Comparison of ENCODE assay signal across 9 cellular contexts in the genomic region with DNA sequence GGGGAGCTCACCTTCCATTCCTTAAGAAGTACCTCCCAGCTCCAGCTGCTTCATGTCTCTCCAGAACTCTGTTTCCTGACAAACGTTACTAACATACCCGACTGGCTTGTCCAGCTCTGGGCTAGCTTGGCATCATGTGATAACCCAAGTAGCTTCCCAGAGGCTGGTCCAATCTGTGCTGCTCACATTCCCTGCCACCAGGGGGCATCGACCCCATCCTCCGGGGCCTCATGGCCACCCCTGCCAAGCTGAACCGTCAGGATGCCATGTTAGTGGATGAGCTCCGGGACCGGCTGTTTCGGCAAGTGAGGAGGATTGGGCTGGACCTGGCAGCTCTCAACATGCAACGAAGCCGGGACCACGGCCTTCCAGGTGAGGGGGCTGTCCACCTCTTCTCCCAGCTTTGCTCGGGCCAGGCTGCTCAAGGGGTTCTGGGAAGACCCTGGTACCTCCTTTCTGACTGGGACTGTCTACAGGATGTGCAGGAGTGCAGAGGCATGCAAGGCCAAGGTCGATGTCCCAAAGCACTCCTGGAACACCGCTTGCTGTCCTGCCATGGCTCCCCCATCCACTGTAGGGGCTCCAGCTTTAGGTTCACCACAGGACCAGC. TPM values are rescaled to one million over a fixed set of nuclear protein-coding genes. Genes with fewer than 3 reads are reported as not detected.
DNase-seq lines count a peak whose midpoint lies in the region; ATAC-seq and TF ChIP-seq lines count a peak whose summit lies in the region.
"Had no signal": no experiment of that assay in that cellular context is flagged by ENCODE, and none has a peak within 500 bp of the region (broad histone marks: within the 10 kb centered on the region; RNA-seq: fewer than 3 reads in every experiment).

No MANE protein-coding gene starts in this region.

- H3K4me1 Mint-ChIP-seq in activated naive CD8-positive, alpha-beta T cell treated with anti-CD3 and anti-CD28 coated beads, Interleukin-2, amount 50 U/mL, for 24 hours, result no peaks in the 10 kb centered on the region

- no peaks in the 10 kb centered on the region for H3K9me3 ChIP-seq in SU-DHL-6 (ENCODE audit: insufficient read depth, low read length)

- TF ChIP-seq CTCF in SU-DHL-6 (IDR thresholded peaks at IDR 0.05; ENCODE audit: insufficient read depth, low read length, poor library complexity, severe bottlenecking) (peak; percentile 56), kidney epithelial cell (IDR thresholded peaks at IDR 0.05; ENCODE audit: insufficient read depth, low read length, poor library complexity, severe bottlenecking) (peak; percentile 70)

- no peak overlapping the region for H3K9ac ChIP-seq in SU-DHL-6 (ENCODE audit: low read length)

- H3K27ac ChIP-seq in SU-DHL-6 (ENCODE audit: low read depth, low read length), result no peak overlapping the region

- H3K27me3 Mint-ChIP-seq in activated naive CD8-positive, alpha-beta T cell treated with anti-CD3 and anti-CD28 coated beads, Interleukin-2, amount 50 U/mL, for 24 hours, result peaks cover 15% of the 10 kb centered on the region

- no peaks in the 10 kb centered on the region for H4K20me1 ChIP-seq in SU-DHL-6 (ENCODE audit: low read depth, low read length)

- no peaks in the 10 kb centered on the region for H3K27me3 ChIP-seq in SU-DHL-6 (ENCODE audit: low read length)
- peaks cover 15% of the 10 kb centered on the region for H3K27me3 ChIP-seq in kidney epithelial cell (ENCODE audit: control insufficient read depth, insufficient read depth, low read length)

- H3K9me2 ChIP-seq in SU-DHL-6 (replicated peaks; ENCODE audit: insufficient read depth, low read length), result no peaks in the 10 kb centered on the region

- H3K4me2 ChIP-seq in SU-DHL-6 (ENCODE audit: low read depth, low read length, poor library complexity, severe bottlenecking), result no peak overlapping the region

- no peaks in the 10 kb centered on the region for H3K9me3 Mint-ChIP-seq in activated naive CD8-positive, alpha-beta T cell treated with anti-CD3 and anti-CD28 coated beads, Interleukin-2, amount 50 U/mL, for 24 hours

- ATAC-seq in activated naive CD8-positive, alpha-beta T cell treated with anti-CD3 and anti-CD28 coated beads, Interleukin-2, amount 50 U/mL, for 24 hours, result peak; percentile 83
- no peak for ATAC-seq in GM18907 (IDR thresholded peaks at IDR 0.05; ENCODE audit: unreplicated experiment)

- no peak overlapping the region for H3K4me3 Mint-ChIP-seq in activated naive CD8-positive, alpha-beta T cell treated with anti-CD3 and anti-CD28 coated beads, Interleukin-2, amount 50 U/mL, for 24 hours

- H3K36me3 Mint-ChIP-seq in activated naive CD8-positive, alpha-beta T cell treated with anti-CD3 and anti-CD28 coated beads, Interleukin-2, amount 50 U/mL, for 24 hours (ENCODE audit: low read depth), result no peaks in the 10 kb centered on the region

- H3F3A ChIP-seq in SU-DHL-6 (ENCODE audit: insufficient read depth), result no peaks in the 10 kb centered on the region

- H3K27ac Mint-ChIP-seq in activated naive CD8-positive, alpha-beta T cell treated with anti-CD3 and anti-CD28 coated beads, Interleukin-2, amount 50 U/mL, for 24 hours, result no peak overlapping the region

- H2AFZ ChIP-seq in SU-DHL-6 (ENCODE audit: low read depth, low read length, severe bottlenecking), result no peak overlapping the region

- H3K79me2 ChIP-seq in SU-DHL-6 (ENCODE audit: insufficient read depth, low read length), result no peaks in the 10 kb centered on the region

- H3K36me3 ChIP-seq in SU-DHL-6 (ENCODE audit: low read length) (no peaks in the 10 kb centered on the region), kidney epithelial cell (ENCODE audit: control insufficient read depth, insufficient read depth, low read length) (no peaks in the 10 kb centered on the region)

- H3K4me3 ChIP-seq in SU-DHL-6 (ENCODE audit: insufficient read depth, low read length, poor library complexity, severe bottlenecking) (no peak overlapping the region), kidney epithelial cell (ENCODE audit: low read depth, low read length) (no peak overlapping the region)

- DNase-seq in NCI-H1436 (lab: John Stamatoyannopoulos, UW) (peak; percentile 73), NCI-H1436 treated with DMSO at 0.1 percent for 48 hours (lab: John Stamatoyannopoulos, UW) (no peak), LHCN-M2 (ENCODE audit: low read depth) (peak; percentile 57), kidney epithelial cell (ENCODE audit: low read depth) (no peak)
- DNase-seq in activated naive CD8-positive, alpha-beta T cell treated with anti-CD3 and anti-CD28 coated beads, Interleukin-2, amount 50 U/mL, for 24 hours, result peak; percentile 72
- DNase-seq in stimulated activated CD8-positive, alpha-beta memory T cell treated with anti-CD3 and anti-CD28 coated beads, Interleukin-15, amount 100 ng/mL, for 24 hours (ENCODE audit: low read depth), result peak; percentile 32

RNA-seq across cellular contexts. Expression of a gene that starts 7.6 kb away (rescaled TPM):
- total RNA-seq in LHCN-M2 (2014; rRNA removed) (not detected in 2 replicates), kidney epithelial cell (not detected in 2 replicates)
- polyA plus RNA-seq in LHCN-M2 (2012), result not detected
- polyA plus RNA-seq: esophagus had no signal

RNA-seq across cellular contexts. Expression of a gene that starts 18.9 kb away (rescaled TPM):
- 13.8 and 15.5 TPM in 2 replicates for total RNA-seq in LHCN-M2 (2014; rRNA removed)
- 10.5 TPM for polyA plus RNA-seq in LHCN-M2 (2012)
- total RNA-seq in kidney epithelial cell, result 16.8 and 17.5 TPM in 2 replicates

RNA-seq across cellular contexts. Expression of a gene that starts 33.3 kb away (rescaled TPM):
- total RNA-seq in LHCN-M2 (2014; rRNA removed) (not detected in 2 replicates), kidney epithelial cell (not detected in 2 replicates)
- not detected for polyA plus RNA-seq in LHCN-M2 (2012)
- polyA plus RNA-seq: esophagus had no signal

RNA-seq across cellular contexts. Expression of a gene that starts 38.3 kb away (rescaled TPM):
- total RNA-seq in LHCN-M2 (2014; rRNA removed) (not detected in 2 replicates), kidney epithelial cell (0.17 and 0.48 TPM in 2 replicates)
- not detected for polyA plus RNA-seq in LHCN-M2 (2012)
- polyA plus RNA-seq: esophagus had no signal

RNA-seq across cellular contexts. Expression of a gene that starts 51.9 kb away (rescaled TPM):
- total RNA-seq in LHCN-M2 (2014; rRNA removed) (not detected in 2 replicates), kidney epithelial cell (not detected in 2 replicates)
- not detected for polyA plus RNA-seq in LHCN-M2 (2012)

Comparison
In these comparisons a context has a peak if more than half of its experiments do, and no peak if none do; other contexts are left out.
1. DNase-seq: peak in NCI-H1436 (single experiment), LHCN-M2 (single experiment), activated naive CD8-positive, alpha-beta T cell treated with anti-CD3 and anti-CD28 coated beads, Interleukin-2, amount 50 U/mL, for 24 hours (single experiment) and stimulated activated CD8-positive, alpha-beta memory T cell treated with anti-CD3 and anti-CD28 coated beads, Interleukin-15, amount 100 ng/mL, for 24 hours (single experiment); none in NCI-H1436 treated with DMSO at 0.1 percent for 48 hours (single experiment) and kidney epithelial cell (single experiment).